Comparison of ENCODE assay signal across 24 cellular contexts in genomic region chr15:68423359-68424028, GRCh38. TPM values are rescaled to one million over a fixed set of nuclear protein-coding genes. Genes with fewer than 3 reads are reported as not detected.
"Had no signal": no experiment of that assay in that cellular context is flagged by ENCODE, and none has a peak within 500 bp of the region (broad histone marks: within the 10 kb centered on the region; RNA-seq: fewer than 3 reads in every experiment).

No MANE protein-coding gene starts in this region.

- H3K4me1 ChIP-seq: pancreas, upper lobe of right lung had no signal

- DNase-seq: activated naive CD8-positive, alpha-beta T cell treated with anti-CD3 and anti-CD28 coated beads for 36 hours; activated T-cell treated with anti-CD3 and anti-CD28 coated beads, Interleukin-2, amount 50 U/mL, for 24 hours; cerebellar nuclear complex; foreskin fibroblast; midbrain; natural killer cell; pancreas; small intestine; stimulated activated CD4-positive, alpha-beta T cell treated with anti-CD3 and anti-CD28 coated beads, Interleukin-15, amount 100 ng/mL, for 24 hours; stimulated activated CD4-positive, alpha-beta T cell treated with anti-CD3 and anti-CD28 coated beads, Interleukin-2, amount 100 ng/mL, for 48 hours; stimulated activated CD8-positive, alpha-beta memory T cell treated with anti-CD3 and anti-CD28 coated beads, Interleukin-4, amount 100 ng/mL, for 48 hours; stimulated activated naive CD4-positive, alpha-beta T cell; T1000; testis; upper lobe of right lung had no signal

- H3K27me3 ChIP-seq: pancreas, testis, upper lobe of right lung had no signal

- H3K36me3 ChIP-seq: neutrophil, pancreas, upper lobe of right lung had no signal

- H3K36me3 Mint-ChIP-seq: activated naive CD8-positive, alpha-beta T cell treated with anti-CD3 and anti-CD28 coated beads for 36 hours; natural killer cell; WTC11 had no signal

- ATAC-seq: activated T-helper 17 cell treated with anti-CD3 and anti-CD28 coated beads, Interleukin-2, amount 50 U/mL, for 72 hours; left lobe of liver; natural killer cell; pancreas; sciatic nerve; upper lobe of right lung; WTC11 had no signal

- H3K4me3 Mint-ChIP-seq: activated naive CD8-positive, alpha-beta T cell treated with anti-CD3 and anti-CD28 coated beads for 36 hours; activated T-cell treated with anti-CD3 and anti-CD28 coated beads, Interleukin-2, amount 50 U/mL, for 24 hours; activated T-helper 17 cell treated with anti-CD3 and anti-CD28 coated beads, Interleukin-2, amount 50 U/mL, for 72 hours; natural killer cell; T-helper 1 cell treated with Interleukin-12 subunit alpha and Interleukin-12 subunit beta and Interleukin-4 antibody, amounts not matched to agents 30 μg/mL and 1 μg/mL, for 36 hours; WTC11 had no signal

- H3K9me3 ChIP-seq: neutrophil, pancreas, testis, upper lobe of right lung had no signal

- FAIRE-seq: bronchial epithelial cell, endometrium, pancreas, small intestine had no signal

- H3K27ac ChIP-seq: neutrophil, pancreas, testis, upper lobe of right lung had no signal

- H3K4me1 Mint-ChIP-seq: activated T-helper 17 cell treated with anti-CD3 and anti-CD28 coated beads, Interleukin-2, amount 50 U/mL, for 72 hours; natural killer cell had no signal

- H3K9me3 Mint-ChIP-seq: activated naive CD8-positive, alpha-beta T cell treated with anti-CD3 and anti-CD28 coated beads for 36 hours; activated T-cell treated with anti-CD3 and anti-CD28 coated beads, Interleukin-2, amount 50 U/mL, for 24 hours; activated T-helper 17 cell treated with anti-CD3 and anti-CD28 coated beads, Interleukin-2, amount 50 U/mL, for 72 hours; natural killer cell; T-helper 1 cell treated with Interleukin-12 subunit alpha and Interleukin-12 subunit beta and Interleukin-4 antibody, amounts not matched to agents 30 μg/mL and 1 μg/mL, for 36 hours; WTC11 had no signal

- H3K4me3 ChIP-seq: lung, pancreas, testis, upper lobe of right lung had no signal

- H3K27ac Mint-ChIP-seq: activated naive CD8-positive, alpha-beta T cell treated with anti-CD3 and anti-CD28 coated beads for 36 hours; activated T-cell treated with anti-CD3 and anti-CD28 coated beads, Interleukin-2, amount 50 U/mL, for 24 hours; activated T-helper 17 cell treated with anti-CD3 and anti-CD28 coated beads, Interleukin-2, amount 50 U/mL, for 72 hours; natural killer cell; T-helper 1 cell treated with Interleukin-12 subunit alpha and Interleukin-12 subunit beta and Interleukin-4 antibody, amounts not matched to agents 30 μg/mL and 1 μg/mL, for 36 hours; WTC11 had no signal

RNA-seq across cellular contexts. Expression of gene ITGA11, which starts 8.5 kb away (rescaled TPM):
- total RNA-seq: natural killer cell had no signal
